Comparison of ENCODE assay signal across 33 cellular contexts in genomic region chr1:108884968-108885367, GRCh38. TPM values are rescaled to one million over a fixed set of nuclear protein-coding genes. Genes with fewer than 3 reads are reported as not detected.
"Had no signal": no experiment of that assay in that cellular context is flagged by ENCODE, and none has a peak within 500 bp of the region (broad histone marks: within the 10 kb centered on the region; RNA-seq: fewer than 3 reads in every experiment).

No MANE protein-coding gene starts in this region.

- H3K27me3 Mint-ChIP-seq: activated CD4-positive, alpha-beta memory T cell treated with anti-CD3 and anti-CD28 coated beads for 36 hours; activated CD4-positive, alpha-beta T cell treated with anti-CD3 and anti-CD28 coated beads for 36 hours; activated CD4-positive, alpha-beta T cell treated with anti-CD3 and anti-CD28 coated beads, Interleukin-2, amount 10 ng/mL, durations not matched to agents 24 days and 14 days; activated CD8-positive, alpha-beta memory T cell treated with anti-CD3 and anti-CD28 coated beads, Interleukin-2, amount 10 ng/mL, durations not matched to agents 7 days and 5 days; activated naive CD8-positive, alpha-beta T cell treated with anti-CD3 and anti-CD28 coated beads, Interleukin-2, amount 50 U/mL, for 24 hours; effector memory CD8-positive, alpha-beta T cell had no signal

- H3K27me3 ChIP-seq: adrenal gland, body of pancreas, esophagus muscularis mucosa, foreskin keratinocyte, gastrocnemius medialis had no signal

- H3K9me3 ChIP-seq: adrenal gland, body of pancreas, esophagus muscularis mucosa, gastrocnemius medialis had no signal

- H3K4me3 Mint-ChIP-seq: activated CD4-positive, alpha-beta memory T cell treated with anti-CD3 and anti-CD28 coated beads for 36 hours; activated CD4-positive, alpha-beta T cell treated with anti-CD3 and anti-CD28 coated beads for 36 hours; activated CD4-positive, alpha-beta T cell treated with anti-CD3 and anti-CD28 coated beads, Interleukin-2, amount 10 ng/mL, durations not matched to agents 24 days and 14 days; activated CD8-positive, alpha-beta memory T cell treated with anti-CD3 and anti-CD28 coated beads, Interleukin-2, amount 10 ng/mL, durations not matched to agents 7 days and 5 days; activated CD8-positive, alpha-beta T cell treated with anti-CD3 and anti-CD28 coated beads, Interleukin-2, amount 10 ng/mL, durations not matched to agents 7 days and 5 days; activated naive CD4-positive, alpha-beta T cell treated with anti-CD3 and anti-CD28 coated beads for 36 hours; activated naive CD4-positive, alpha-beta T cell treated with anti-CD3 and anti-CD28 coated beads, Interleukin-2, amount 50 U/mL, for 24 hours; activated naive CD8-positive, alpha-beta T cell treated with anti-CD3 and anti-CD28 coated beads for 36 hours; activated naive CD8-positive, alpha-beta T cell treated with anti-CD3 and anti-CD28 coated beads, Interleukin-2, amount 50 U/mL, for 24 hours; activated T-helper 1 cell treated with anti-CD3 and anti-CD28 coated beads, Interleukin-12 subunit alpha, Interleukin-12 subunit beta, Interleukin-2, Interleukin-4 antibody, amounts not matched to agents 30 ng/mL and 10 ng/mL and 1 ng/mL, durations not matched to agents 14 hours and 24 hours and 36 hours; effector memory CD8-positive, alpha-beta T cell had no signal

- H3K27ac ChIP-seq: adrenal gland, body of pancreas, esophagus muscularis mucosa, foreskin keratinocyte, gastrocnemius medialis had no signal

- H3K27ac Mint-ChIP-seq: activated CD4-positive, alpha-beta memory T cell treated with anti-CD3 and anti-CD28 coated beads for 36 hours; activated CD4-positive, alpha-beta T cell treated with anti-CD3 and anti-CD28 coated beads for 36 hours; activated CD4-positive, alpha-beta T cell treated with anti-CD3 and anti-CD28 coated beads, Interleukin-2, amount 10 ng/mL, durations not matched to agents 24 days and 14 days; activated CD8-positive, alpha-beta memory T cell treated with anti-CD3 and anti-CD28 coated beads, Interleukin-2, amount 10 ng/mL, durations not matched to agents 7 days and 5 days; activated CD8-positive, alpha-beta T cell treated with anti-CD3 and anti-CD28 coated beads, Interleukin-2, amount 10 ng/mL, durations not matched to agents 7 days and 5 days; activated naive CD4-positive, alpha-beta T cell treated with anti-CD3 and anti-CD28 coated beads for 36 hours; activated naive CD4-positive, alpha-beta T cell treated with anti-CD3 and anti-CD28 coated beads, Interleukin-2, amount 50 U/mL, for 24 hours; activated naive CD8-positive, alpha-beta T cell treated with anti-CD3 and anti-CD28 coated beads for 36 hours; activated naive CD8-positive, alpha-beta T cell treated with anti-CD3 and anti-CD28 coated beads, Interleukin-2, amount 50 U/mL, for 24 hours; activated T-helper 1 cell treated with anti-CD3 and anti-CD28 coated beads, Interleukin-12 subunit alpha, Interleukin-12 subunit beta, Interleukin-2, Interleukin-4 antibody, amounts not matched to agents 30 ng/mL and 10 ng/mL and 1 ng/mL, durations not matched to agents 14 hours and 24 hours and 36 hours; activated T-helper 2 cell treated with anti-CD3 and anti-CD28 coated beads, Interferon-gamma antibody, Interleukin-2, Interleukin-4, amounts not matched to agents 10 μg/mL and 5 μg/mL and 100 μg/mL, durations not matched to agents 14 hours and 24 hours and 36 hours; effector memory CD8-positive, alpha-beta T cell had no signal

- H3K4me1 ChIP-seq: adrenal gland, body of pancreas had no signal

- H3K4me1 Mint-ChIP-seq: activated CD4-positive, alpha-beta T cell treated with anti-CD3 and anti-CD28 coated beads for 36 hours; activated naive CD4-positive, alpha-beta T cell treated with anti-CD3 and anti-CD28 coated beads, Interleukin-2, amount 50 U/mL, for 24 hours; activated naive CD8-positive, alpha-beta T cell treated with anti-CD3 and anti-CD28 coated beads for 36 hours; activated naive CD8-positive, alpha-beta T cell treated with anti-CD3 and anti-CD28 coated beads, Interleukin-2, amount 50 U/mL, for 24 hours had no signal

- H3K4me3 ChIP-seq: adrenal gland, body of pancreas, esophagus muscularis mucosa, gastrocnemius medialis had no signal

- H3K9me3 Mint-ChIP-seq: activated CD4-positive, alpha-beta memory T cell treated with anti-CD3 and anti-CD28 coated beads for 36 hours; activated CD4-positive, alpha-beta T cell treated with anti-CD3 and anti-CD28 coated beads, Interleukin-2, amount 10 ng/mL, durations not matched to agents 24 days and 14 days; activated naive CD4-positive, alpha-beta T cell treated with anti-CD3 and anti-CD28 coated beads for 36 hours; activated naive CD4-positive, alpha-beta T cell treated with anti-CD3 and anti-CD28 coated beads, Interleukin-2, amount 50 U/mL, for 24 hours; activated naive CD8-positive, alpha-beta T cell treated with anti-CD3 and anti-CD28 coated beads for 36 hours; activated naive CD8-positive, alpha-beta T cell treated with anti-CD3 and anti-CD28 coated beads, Interleukin-2, amount 50 U/mL, for 24 hours; activated T-helper 1 cell treated with anti-CD3 and anti-CD28 coated beads, Interleukin-12 subunit alpha, Interleukin-12 subunit beta, Interleukin-2, Interleukin-4 antibody, amounts not matched to agents 30 ng/mL and 10 ng/mL and 1 ng/mL, durations not matched to agents 14 hours and 24 hours and 36 hours; activated T-helper 2 cell treated with anti-CD3 and anti-CD28 coated beads, Interferon-gamma antibody, Interleukin-2, Interleukin-4, amounts not matched to agents 10 μg/mL and 5 μg/mL and 100 μg/mL, durations not matched to agents 14 hours and 24 hours and 36 hours; effector memory CD8-positive, alpha-beta T cell had no signal

- H3K36me3 ChIP-seq: adrenal gland, gastrocnemius medialis had no signal

- H3K36me3 Mint-ChIP-seq: activated CD4-positive, alpha-beta memory T cell treated with anti-CD3 and anti-CD28 coated beads for 36 hours; activated naive CD4-positive, alpha-beta T cell treated with anti-CD3 and anti-CD28 coated beads, Interleukin-2, amount 50 U/mL, for 24 hours; activated naive CD8-positive, alpha-beta T cell treated with anti-CD3 and anti-CD28 coated beads for 36 hours had no signal

- DNase-seq: activated CD4-positive, alpha-beta memory T cell treated with anti-CD3 and anti-CD28 coated beads for 36 hours; activated CD4-positive, alpha-beta T cell treated with anti-CD3 and anti-CD28 coated beads for 36 hours; activated CD4-positive, alpha-beta T cell treated with anti-CD3 and anti-CD28 coated beads, Interleukin-2, amount 10 ng/mL, durations not matched to agents 24 days and 14 days; activated CD4-positive, CD25-positive, alpha-beta regulatory T cell; activated CD4-positive, CD25-positive, alpha-beta regulatory T cell treated with anti-CD3 and anti-CD28 coated beads, Interleukin-2, amount 50 U/mL, for 72 hours; activated CD8-positive, alpha-beta memory T cell treated with anti-CD3 and anti-CD28 coated beads, Interleukin-2, amount 10 ng/mL, durations not matched to agents 7 days and 5 days; activated CD8-positive, alpha-beta memory T cell treated with anti-CD3 and anti-CD28 coated beads, Interleukin-2, amount 50 U/mL, for 4 hours; activated CD8-positive, alpha-beta T cell treated with anti-CD3 and anti-CD28 coated beads, Interleukin-2, amount 10 ng/mL, durations not matched to agents 7 days and 5 days; activated effector memory CD4-positive, alpha-beta T cell treated with anti-CD3 and anti-CD28 coated beads, Interleukin-2, amount 50 U/mL, for 16 hours; activated naive CD4-positive, alpha-beta T cell treated with anti-CD3 and anti-CD28 coated beads for 36 hours; activated naive CD8-positive, alpha-beta T cell treated with anti-CD3 and anti-CD28 coated beads for 36 hours; activated naive CD8-positive, alpha-beta T cell treated with anti-CD3 and anti-CD28 coated beads, Interleukin-2, amount 50 U/mL, for 24 hours; activated T-cell treated with anti-CD3 and anti-CD28 coated beads, Interleukin-2, amount 50 U/mL, for 1 hour; activated T-cell treated with anti-CD3 and anti-CD28 coated beads, Interleukin-2, amount 50 U/mL, for 48 hours; adrenal gland; amygdala; aorta; body of pancreas; caudate nucleus; cortex of kidney; dermis blood vessel endothelial cell; effector CD4-positive, alpha-beta T cell; effector memory CD8-positive, alpha-beta T cell; erythroblast; foreskin keratinocyte; gastrocnemius medialis; T-helper 2 cell had no signal

- ATAC-seq: activated CD4-positive, alpha-beta T cell treated with anti-CD3 and anti-CD28 coated beads for 36 hours; activated CD8-positive, alpha-beta memory T cell treated with anti-CD3 and anti-CD28 coated beads, Interleukin-2, amount 10 ng/mL, durations not matched to agents 7 days and 5 days; activated CD8-positive, alpha-beta T cell treated with anti-CD3 and anti-CD28 coated beads, Interleukin-2, amount 10 ng/mL, durations not matched to agents 7 days and 5 days; activated naive CD8-positive, alpha-beta T cell treated with anti-CD3 and anti-CD28 coated beads, Interleukin-2, amount 50 U/mL, for 24 hours; body of pancreas; effector memory CD8-positive, alpha-beta T cell; foreskin keratinocyte had no signal

RNA-seq across cellular contexts. Expression of gene AKNAD1, which starts 28.1 kb away (rescaled TPM):
- total RNA-seq: activated CD4-positive, alpha-beta memory T cell treated with anti-CD3 and anti-CD28 coated beads for 36 hours; activated CD4-positive, alpha-beta T cell treated with anti-CD3 and anti-CD28 coated beads for 36 hours; activated CD4-positive, alpha-beta T cell treated with anti-CD3 and anti-CD28 coated beads, Interleukin-2, amount 10 ng/mL, durations not matched to agents 24 days and 14 days; activated CD8-positive, alpha-beta memory T cell treated with anti-CD3 and anti-CD28 coated beads for 36 hours; activated CD8-positive, alpha-beta memory T cell treated with anti-CD3 and anti-CD28 coated beads, Interleukin-2, amount 10 ng/mL, durations not matched to agents 7 days and 5 days; activated CD8-positive, alpha-beta T cell treated with anti-CD3 and anti-CD28 coated beads, Interleukin-2, amount 10 ng/mL, durations not matched to agents 7 days and 5 days; activated naive CD4-positive, alpha-beta T cell treated with anti-CD3 and anti-CD28 coated beads for 36 hours; activated naive CD8-positive, alpha-beta T cell treated with anti-CD3 and anti-CD28 coated beads for 36 hours; activated T-helper 1 cell treated with anti-CD3 and anti-CD28 coated beads, Interleukin-12 subunit alpha, Interleukin-12 subunit beta, Interleukin-2, Interleukin-4 antibody, amounts not matched to agents 30 ng/mL and 10 ng/mL and 1 ng/mL, durations not matched to agents 14 hours and 24 hours and 36 hours; activated T-helper 2 cell treated with anti-CD3 and anti-CD28 coated beads, Interferon-gamma antibody, Interleukin-2, Interleukin-4, amounts not matched to agents 10 μg/mL and 5 μg/mL and 100 μg/mL, durations not matched to agents 14 hours and 24 hours and 36 hours; body of pancreas; T-helper 1 cell treated with Interleukin-12 subunit alpha and Interleukin-12 subunit beta and Interleukin-4 antibody, amounts not matched to agents 30 ng/mL and 1 ng/mL, for 36 hours had no signal
- polyA plus RNA-seq: aorta had no signal
